12 cellular contexts compared by ENCODE assay signal in the genomic region with DNA sequence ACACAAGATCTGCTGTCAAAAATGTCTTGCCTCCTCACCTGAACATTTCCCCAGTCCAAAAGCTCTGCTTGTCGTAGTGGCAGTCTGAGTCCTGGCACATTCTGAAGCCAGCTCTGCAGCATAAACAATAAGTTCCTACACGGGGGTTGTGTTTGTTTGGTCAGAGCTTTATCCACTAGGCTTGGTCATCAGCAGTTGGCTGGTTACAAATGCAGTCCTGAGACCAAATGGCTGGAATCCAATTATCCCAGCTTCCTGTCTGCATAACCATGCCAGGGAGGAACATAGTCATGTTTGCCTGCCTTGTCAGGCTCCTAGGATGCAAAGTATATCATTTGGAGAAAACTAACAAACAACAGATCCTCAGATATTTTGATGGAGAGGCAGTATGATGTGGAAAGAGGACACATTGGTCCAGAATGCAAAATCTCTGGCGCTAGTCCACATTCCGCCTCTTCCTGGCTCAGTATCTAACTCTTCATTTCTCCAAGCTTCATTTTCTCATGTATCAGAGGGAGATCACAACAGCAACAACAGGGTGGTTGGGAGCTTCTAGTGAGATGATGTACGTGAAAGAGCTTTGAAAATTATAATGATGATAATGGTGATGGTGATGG.
DNase-seq lines count a peak whose midpoint lies in the region; ATAC-seq and TF ChIP-seq lines count a peak whose summit lies in the region.
"Had no signal": no experiment of that assay in that cellular context is flagged by ENCODE, and none has a peak within 500 bp of the region (broad histone marks: within the 10 kb centered on the region; RNA-seq: fewer than 3 reads in every experiment).

No MANE protein-coding gene starts in this region.

- ATAC-seq in left cardiac atrium: peak; percentile 77 to 82
- no peak for ATAC-seq in HG02623 (IDR thresholded peaks at IDR 0.05; ENCODE audit: unreplicated experiment)
- ATAC-seq in HG03175 (IDR thresholded peaks at IDR 0.05; ENCODE audit: unreplicated experiment): no peak
- no peak for ATAC-seq in stimulated activated memory B cell treated with anti-CD40 and anti-IgM and Interleukin-4, amounts not matched to agents 10 μg/mL and 1 μg/mL and 100 μg/mL, for 72 hours

- intact Hi-C loops in ascending aorta (cut with DNase I): loop anchor here (10.0 kb wide), 2 partner anchors 495 to 955 kb away; no protein-coding TSS in a partner anchor
- intact Hi-C loops in left cardiac atrium (cut with DNase I): no loop called here
- intact Hi-C loops in mammary epithelial cell (cut with micrococcal nuclease): no loop called here

- H3K4ac ChIP-seq in H9 (ENCODE audit: low read depth, low read length): no peak overlapping the region

- no peaks in the 10 kb centered on the region for H3K79me1 ChIP-seq in H9 (ENCODE audit: insufficient read depth, low read depth, low read length, poor library complexity, severe bottlenecking)

- in situ Hi-C loops in mammary epithelial cell (cut with MboI; ENCODE audit: low sequenced_read_pairs in 2 of 2): no loop called here

- H2BK12ac ChIP-seq in H9 (ENCODE audit: insufficient read length, low read depth, low read length): no peak overlapping the region

- no peak overlapping the region for H4K5ac ChIP-seq in H9 (ENCODE audit: insufficient read length, low read depth, low read length)

- no peak overlapping the region for H3K56ac ChIP-seq in H9 (ENCODE audit: insufficient read length, low read depth, low read length)

- peaks cover 0 to 3% of the 10 kb centered on the region in 2 experiments; a peak in 2 of 4 replicates for H3K4me1 Mint-ChIP-seq in H9
- H3K4me1 Mint-ChIP-seq in stimulated activated memory B cell treated with anti-CD40 and anti-IgM and Interleukin-4, amounts not matched to agents 10 μg/mL and 1 μg/mL and 100 μg/mL, for 72 hours: no peaks in the 10 kb centered on the region

- no peak overlapping the region for H2BK5ac ChIP-seq in H9 (ENCODE audit: insufficient read length, low read length)

- H4K20me1 ChIP-seq in H9 (ENCODE audit: control insufficient read depth, insufficient read depth, insufficient read length) (no peaks in the 10 kb centered on the region), mammary epithelial cell (ENCODE audit: insufficient read depth, low read length) (no peaks in the 10 kb centered on the region)

- no peak overlapping the region for H2BK20ac ChIP-seq in H9 (ENCODE audit: low read depth, low read length, poor library complexity, severe bottlenecking)

- H3K27me3 Mint-ChIP-seq in H9 (ENCODE audit: low read depth): no peaks in the 10 kb centered on the region; the same call in 1 of the 2 replicates
- no peaks in the 10 kb centered on the region for H3K27me3 Mint-ChIP-seq in stimulated activated memory B cell treated with anti-CD40 and anti-IgM and Interleukin-4, amounts not matched to agents 10 μg/mL and 1 μg/mL and 100 μg/mL, for 72 hours

- WGBS in H9 (ENCODE audit: extremely low coverage, insufficient read length, low lambda C conversion rate): no CpG with 5 or more reads among the region's 5 CpGs
- WGBS in mammary epithelial cell (ENCODE audit: low coverage, missing lambda C conversion rate): 67% methylated on average over 5 of the region's 5 CpGs

- H3K14ac ChIP-seq in H9 (ENCODE audit: insufficient read depth, low read length): no peak overlapping the region

- H3K79me2 ChIP-seq in H9 (ENCODE audit: insufficient read depth, low read length) (no peaks in the 10 kb centered on the region), mammary epithelial cell (ENCODE audit: insufficient read depth, low read length) (no peaks in the 10 kb centered on the region)

- dilution Hi-C loops in mammary epithelial cell (cut with HindIII; ENCODE audit: low sequenced_read_pairs): no loop called here

- H3K4me3 Mint-ChIP-seq in H9: no peak overlapping the region
- no peak overlapping the region for H3K4me3 Mint-ChIP-seq in stimulated activated memory B cell treated with anti-CD40 and anti-IgM and Interleukin-4, amounts not matched to agents 10 μg/mL and 1 μg/mL and 100 μg/mL, for 72 hours

- H3K18ac ChIP-seq in H9 (ENCODE audit: insufficient read length, low read depth, low read length): no peak overlapping the region

- H3K27me3 ChIP-seq in H9 (ENCODE audit: insufficient read depth, low read length) (no peaks in the 10 kb centered on the region; the same call in 1 of the 2 replicates), ascending aorta (no peaks in the 10 kb centered on the region), mammary epithelial cell (ENCODE audit: insufficient read depth, low read length) (no peaks in the 10 kb centered on the region)
- H3K27me3 ChIP-seq: neutrophil had no signal

- H3K4me2 ChIP-seq in H9 (ENCODE audit: insufficient read depth, insufficient read length, low read length): no peak overlapping the region
- H3K4me2 ChIP-seq in mammary epithelial cell (ENCODE audit: insufficient read depth, low read depth, low read length): no peak overlapping the region

- no peak for DNase-seq in H9
- peak in 1 of 2 donors; percentile 81 for DNase-seq in ascending aorta (ENCODE audit: low spot score in 2 of 2)
- peak; percentile 52 for DNase-seq in left cardiac atrium
- DNase-seq in retinal pigment epithelial cell (ENCODE audit: low read depth): peak; percentile 69
- DNase-seq in mammary epithelial cell: no peak
- DNase-seq: activated T-cell treated with anti-CD3 and anti-CD28 coated beads for 4 hours, NCI-H1105 treated with DMSO at 0.1 percent for 48 hours had no signal

- H2AFZ ChIP-seq in H9 (ENCODE audit: low read length) (peak overlapping the region; percentile 22), mammary epithelial cell (ENCODE audit: low read depth, low read length) (no peak overlapping the region)

- no peak overlapping the region for H3K9ac ChIP-seq in H9 (ENCODE audit: extremely low read depth, insufficient read length, low read length)
- no peak overlapping the region for H3K9ac ChIP-seq in mammary epithelial cell (ENCODE audit: insufficient read depth, low read length)

- H3T11ph ChIP-seq in H9 (ENCODE audit: low read length): no peak overlapping the region

- no peaks in the 10 kb centered on the region for H3K9me3 ChIP-seq in H9 (ENCODE audit: control insufficient read depth, low read depth, low read length)
- H3K9me3 ChIP-seq in ascending aorta: no peaks in the 10 kb centered on the region
- no peaks in the 10 kb centered on the region for H3K9me3 ChIP-seq in mammary epithelial cell (replicated peaks; ENCODE audit: insufficient read depth, low read length)
- H3K9me3 ChIP-seq: neutrophil, SJSA1 had no signal

- no peaks in the 10 kb centered on the region for H3K4me1 ChIP-seq in H9 (ENCODE audit: insufficient read depth, low read length)
- peaks cover 0 to 9% of the 10 kb centered on the region in 2 donors for H3K4me1 ChIP-seq in ascending aorta
- no peaks in the 10 kb centered on the region for H3K4me1 ChIP-seq in mammary epithelial cell (ENCODE audit: insufficient read depth, low read length)
- H3K4me1 ChIP-seq: SJSA1 had no signal

- H3K4me3 ChIP-seq in ascending aorta: no peak overlapping the region
- H3K4me3 ChIP-seq in retinal pigment epithelial cell (ENCODE audit: low read length): no peak overlapping the region
- H3K4me3 ChIP-seq in mammary epithelial cell (replicated peaks in 1 of 3; ENCODE audit: insufficient read depth in 1 of 3, low read depth in 2 of 3, low read length in 3 of 3): no peak overlapping the region
- H3K4me3 ChIP-seq: SJSA1 had no signal

- H4K8ac ChIP-seq in H9 (replicated peaks; ENCODE audit: insufficient read length, low read depth, low read length): no peak overlapping the region

- H4K91ac ChIP-seq in H9 (ENCODE audit: insufficient read length, low read depth, low read length): no peak overlapping the region

- no peaks in the 10 kb centered on the region for H3K36me3 ChIP-seq in ascending aorta
- no peaks in the 10 kb centered on the region for H3K36me3 ChIP-seq in mammary epithelial cell (ENCODE audit: insufficient read depth, low read length)
- H3K36me3 ChIP-seq: neutrophil, SJSA1 had no signal

- H3K9me3 Mint-ChIP-seq in H9: peaks cover 0 to 2% of the 10 kb centered on the region in 2 experiments; a peak in 1 of 5 replicates
- no peaks in the 10 kb centered on the region for H3K9me3 Mint-ChIP-seq in stimulated activated memory B cell treated with anti-CD40 and anti-IgM and Interleukin-4, amounts not matched to agents 10 μg/mL and 1 μg/mL and 100 μg/mL, for 72 hours

- H3K27ac Mint-ChIP-seq in H9: no peak overlapping the region
- no peak overlapping the region for H3K27ac Mint-ChIP-seq in stimulated activated memory B cell treated with anti-CD40 and anti-IgM and Interleukin-4, amounts not matched to agents 10 μg/mL and 1 μg/mL and 100 μg/mL, for 72 hours

- H3K27ac ChIP-seq in H9 (ENCODE audit: insufficient read length, low read depth, low read length) (no peak overlapping the region), ascending aorta (peak overlapping the region; percentile 76 to 77), mammary epithelial cell (ENCODE audit: insufficient read depth, low read depth, low read length) (no peak overlapping the region)
- H3K27ac ChIP-seq: neutrophil, SJSA1 had no signal

- H2BK15ac ChIP-seq in H9 (ENCODE audit: low read depth, low read length): no peak overlapping the region

- no peaks in the 10 kb centered on the region for H3K23me2 ChIP-seq in H9 (ENCODE audit: insufficient read length, low read depth, low read length, poor library complexity, severe bottlenecking)

- H3K23ac ChIP-seq in H9 (ENCODE audit: insufficient read length, low read depth, low read length): no peak overlapping the region

- CTCF ChIA-PET in mammary epithelial cell (lab: Charles Lee; ENCODE audit: low non-redundant PET): no interaction called here

- no TSS peak for BruUV-seq in mammary epithelial cell (replicated peaks; lab: Mats Ljungman, UMichigan)

- no peaks in the 10 kb centered on the region for H3K36me3 Mint-ChIP-seq in H9 (ENCODE audit: insufficient read depth in 1 of 3, low read depth in 3 of 3)
- H3K36me3 Mint-ChIP-seq in stimulated activated memory B cell treated with anti-CD40 and anti-IgM and Interleukin-4, amounts not matched to agents 10 μg/mL and 1 μg/mL and 100 μg/mL, for 72 hours: no peaks in the 10 kb centered on the region

- TF ChIP-seq CTCF in H9 (conservative IDR thresholded peaks at IDR 0.05) (no peak), ascending aorta (IDR thresholded peaks at IDR 0.05) (no peak), retinal pigment epithelial cell (conservative IDR thresholded peaks at IDR 0.05; ENCODE audit: low read depth, low read length) (no peak), mammary epithelial cell (conservative IDR thresholded peaks at IDR 0.05 in 1 of 2, IDR thresholded peaks at IDR 0.05 in 1 of 2; ENCODE audit: extremely low read depth in 1 of 2, insufficient read depth in 1 of 2, low read depth in 1 of 2, low read length in 2 of 2) (no peak)

- no peak overlapping the region for H2BK120ac ChIP-seq in H9 (ENCODE audit: low read depth, low read length, poor library complexity, severe bottlenecking)

- no peak overlapping the region for H2AK5ac ChIP-seq in H9 (ENCODE audit: insufficient read length, low read length)

Comparison
In these comparisons a context has a peak if more than half of its experiments do, and no peak if none do; other contexts are left out.
1. DNase-seq: peak in left cardiac atrium (single experiment) and retinal pigment epithelial cell (single experiment); none in H9 (single experiment) and mammary epithelial cell (single experiment).
2. H3K27ac ChIP-seq: peak in ascending aorta (2 of 2); none in H9 (single experiment) and mammary epithelial cell (single experiment).
3. ATAC-seq: peak in left cardiac atrium (2 of 2); none in HG02623 (single experiment), HG03175 (single experiment) and stimulated activated memory B cell treated with anti-CD40 and anti-IgM and Interleukin-4, amounts not matched to agents 10 μg/mL and 1 μg/mL and 100 μg/mL, for 72 hours (single experiment).